8 cellular contexts compared by ENCODE assay signal in genomic region chr2:56009758-56010534, GRCh38.
A peak's percentile ranks its signal among the peaks of the same experiment; 100 is the strongest.
DNase-seq lines count a peak whose midpoint lies in the region; ATAC-seq, FAIRE-seq and TF ChIP-seq lines count a peak whose summit lies in the region.

No MANE protein-coding gene starts in this region.

- H3K9me3 ChIP-seq in Loucy (ENCODE audit: insufficient read depth, low read depth, low read length): no peaks in the 10 kb centered on the region

- no peaks in the 10 kb centered on the region for H3K9me2 ChIP-seq in Loucy (replicated peaks; ENCODE audit: low read depth, low read length)

- H3K9ac ChIP-seq in Loucy (ENCODE audit: low read depth, low read length, poor library complexity, severe bottlenecking): no peak overlapping the region

- H3K4me3 ChIP-seq in Loucy (ENCODE audit: low read length, poor library complexity, severe bottlenecking): no peak overlapping the region

- H3K4me1 ChIP-seq in Loucy (ENCODE audit: insufficient read depth, low read length, poor library complexity, severe bottlenecking): no peaks in the 10 kb centered on the region

- TF ChIP-seq CTCF in Loucy (conservative IDR thresholded peaks at IDR 0.05; ENCODE audit: low read length): peak; percentile 65

- DNase-seq in DMS53 (lab: John Stamatoyannopoulos, UW) (peak; percentile 81), hepatic stellate cell (ENCODE audit: low spot score) (no peak)
- no peak for DNase-seq in activated CD8-positive, alpha-beta memory T cell treated with anti-CD3 and anti-CD28 coated beads, Interleukin-2, amount 50 U/mL, for 4 hours

- no peaks in the 10 kb centered on the region for H3F3A ChIP-seq in Loucy (ENCODE audit: low read depth)

- no peaks in the 10 kb centered on the region for H3K36me3 ChIP-seq in Loucy (ENCODE audit: insufficient read depth, low read length)

- H3K4me2 ChIP-seq in Loucy (ENCODE audit: low read depth, low read length, poor library complexity, severe bottlenecking): no peak overlapping the region

- ATAC-seq in GM18498 (IDR thresholded peaks at IDR 0.05; ENCODE audit: unreplicated experiment) (no peak), GM19395 (IDR thresholded peaks at IDR 0.05; ENCODE audit: unreplicated experiment) (no peak)

- H4K20me1 ChIP-seq in Loucy (ENCODE audit: insufficient read depth, low read length, poor library complexity, severe bottlenecking): no peaks in the 10 kb centered on the region

- no peaks in the 10 kb centered on the region for H3K27me3 ChIP-seq in Loucy (ENCODE audit: insufficient read depth, low read length, poor library complexity, severe bottlenecking)

- FAIRE-seq in TTC549 (lab: Jason Lieb, UNC) (peak; percentile 91), islet of Langerhans (lab: Jason Lieb, UNC) (peak; percentile 98)

- H2AFZ ChIP-seq in Loucy (ENCODE audit: low read length): no peak overlapping the region

- no peaks in the 10 kb centered on the region for H3K79me2 ChIP-seq in Loucy (ENCODE audit: insufficient read depth, low read length)
